Comparison of ENCODE assay signal across 8 cellular contexts in genomic region chrX:154457491-154458115, GRCh38. TPM values are rescaled to one million over a fixed set of nuclear protein-coding genes. Genes with fewer than 3 reads are reported as not detected.
DNase-seq lines count a peak whose midpoint lies in the region; ATAC-seq and TF ChIP-seq lines count a peak whose summit lies in the region.

No MANE protein-coding gene starts in this region.

- H3K27me3 Mint-ChIP-seq in activated naive CD8-positive, alpha-beta T cell treated with anti-CD3 and anti-CD28 coated beads for 36 hours, result no peaks in the 10 kb centered on the region

- DNase-seq in AG04449 (ENCODE audit: low read depth, low spot score) (no peak), iPS DF 6.9 (ENCODE audit: low read depth, low spot score) (no peak), spleen (peak; percentile 89), NCI-H2107 treated with DMSO at 0.1 percent for 48 hours (lab: John Stamatoyannopoulos, UW; ENCODE audit: unreplicated experiment) (no peak)
- peak; percentile 69 for DNase-seq in activated naive CD8-positive, alpha-beta T cell treated with anti-CD3 and anti-CD28 coated beads for 36 hours

- H3K4me1 ChIP-seq in OCI-LY1 (ENCODE audit: insufficient read depth, low read length, severe bottlenecking) (peaks cover 5% of the 10 kb centered on the region), iPS DF 6.9 (ENCODE audit: control insufficient read depth, insufficient read depth, low read length) (peaks cover 1% of the 10 kb centered on the region; the same call in 1 of the 2 replicates), spleen (peaks cover 0 to 27% (median 13%) of the 10 kb centered on the region in 6 donors)

- POLR2A ChIA-PET in AG04449 (lab: Yijun Ruan, JAX), result interaction anchor here (0.7 to 1.0 kb wide), 2 partner anchors 12 to 76 kb away, joined by 3 read pairs; no protein-coding TSS in a partner anchor

- no peak for TF ChIP-seq CTCF in AG04449 (IDR thresholded peaks at IDR 0.05; ENCODE audit: insufficient read depth, low read length, missing control alignments)
- no peak for TF ChIP-seq CTCF in OCI-LY1 (IDR thresholded peaks at IDR 0.05; ENCODE audit: low read length)
- TF ChIP-seq CTCF in spleen (IDR thresholded peaks at IDR 0.05 in 8 of 11, conservative IDR thresholded peaks at IDR 0.05 in 3 of 11), result no peak

- no peaks in the 10 kb centered on the region for H3K9me2 ChIP-seq in OCI-LY1 (ENCODE audit: low read depth, low read length)

- peaks cover 2% of the 10 kb centered on the region for H3K36me3 Mint-ChIP-seq in activated naive CD8-positive, alpha-beta T cell treated with anti-CD3 and anti-CD28 coated beads for 36 hours

- WGBS in iPS DF 6.9 (ENCODE audit: insufficient coverage, insufficient read length), result no CpG with 5 or more reads among the region's 65 CpGs
- 3 to 55% (median 12%) methylated on average over 25 to 65 of the region's 65 CpGs for WGBS in spleen, 5 donors

- no peaks in the 10 kb centered on the region for H3K9me3 Mint-ChIP-seq in activated naive CD8-positive, alpha-beta T cell treated with anti-CD3 and anti-CD28 coated beads for 36 hours

- peak overlapping the region; percentile 87 for H3K27ac Mint-ChIP-seq in activated naive CD8-positive, alpha-beta T cell treated with anti-CD3 and anti-CD28 coated beads for 36 hours

- intact Hi-C loops in spleen (cut with DNase I; ENCODE audit: low total_unique reads), result no loop called here

- TF ChIP-seq POLR2A in spleen (IDR thresholded peaks at IDR 0.05), result no peak

- H3K4me1 Mint-ChIP-seq in activated naive CD8-positive, alpha-beta T cell treated with anti-CD3 and anti-CD28 coated beads for 36 hours, result peaks cover 4% of the 10 kb centered on the region

- no peaks in the 10 kb centered on the region for H3K79me2 ChIP-seq in OCI-LY1 (ENCODE audit: insufficient read depth, low read length)

- H3F3A ChIP-seq in OCI-LY1 (ENCODE audit: insufficient read depth, low read length), result no peaks in the 10 kb centered on the region

- peak overlapping the region; percentile 52 for H3K4me3 ChIP-seq in AG04449 (ENCODE audit: low read depth, low read length)
- peak overlapping the region; percentile 65 for H3K4me3 ChIP-seq in OCI-LY1 (ENCODE audit: low read depth, low read length, poor library complexity, severe bottlenecking)
- peak overlapping the region; percentile 55; the same call in 1 of the 2 replicates for H3K4me3 ChIP-seq in iPS DF 6.9 (ENCODE audit: low read length)
- peak overlapping the region; percentile 16 to 80 (median 48) for H3K4me3 ChIP-seq in spleen

- H3K9me3 ChIP-seq in OCI-LY1 (ENCODE audit: low read length) (no peaks in the 10 kb centered on the region), iPS DF 6.9 (ENCODE audit: control insufficient read depth, insufficient read depth, low read length) (no peaks in the 10 kb centered on the region), spleen (no peaks in the 10 kb centered on the region)

- CTCF ChIA-PET in AG04449 (lab: Yijun Ruan, JAX), result no interaction called here

- no peak overlapping the region for H2AFZ ChIP-seq in OCI-LY1 (ENCODE audit: low read length)

- H4K20me1 ChIP-seq in OCI-LY1 (ENCODE audit: insufficient read depth, low read length), result no peaks in the 10 kb centered on the region

- peak overlapping the region; percentile 74 for H3K4me2 ChIP-seq in OCI-LY1 (ENCODE audit: low read length)

- peak; percentile 33 for ATAC-seq in GM18861 (IDR thresholded peaks at IDR 0.05; ENCODE audit: unreplicated experiment)
- peak; percentile 59 for ATAC-seq in HG03139 (IDR thresholded peaks at IDR 0.05; ENCODE audit: unreplicated experiment)

- H3K9ac ChIP-seq in OCI-LY1 (ENCODE audit: low read length), result peak overlapping the region; percentile 34; the same call in 1 of the 2 replicates

- H3K4me3 Mint-ChIP-seq in activated naive CD8-positive, alpha-beta T cell treated with anti-CD3 and anti-CD28 coated beads for 36 hours, result peak overlapping the region; percentile 87

- H3K27me3 ChIP-seq in OCI-LY1 (ENCODE audit: insufficient read depth, low read length) (no peaks in the 10 kb centered on the region), iPS DF 6.9 (ENCODE audit: control insufficient read depth, insufficient read depth, low read length) (no peaks in the 10 kb centered on the region), spleen (replicated peaks in 1 of 7) (peaks cover 0 to 5% (median 0%) of the 10 kb centered on the region in 7 donors)

- H3K27ac ChIP-seq in OCI-LY1 (ENCODE audit: low read depth, low read length, poor library complexity, severe bottlenecking) (no peak overlapping the region), iPS DF 6.9 (ENCODE audit: low read length) (no peak overlapping the region), spleen (peak overlapping the region in 7 of 8 donors; percentile 54 to 89 (median 72))

- H3K36me3 ChIP-seq in OCI-LY1 (ENCODE audit: insufficient read depth, low read length) (no peaks in the 10 kb centered on the region; the same call in 1 of the 2 replicates), iPS DF 6.9 (ENCODE audit: control insufficient read depth, insufficient read depth, low read length) (no peaks in the 10 kb centered on the region; the same call in 1 of the 2 replicates), spleen (peaks cover 0 to 29% (median 0%) of the 10 kb centered on the region in 6 donors)

RNA-seq across cellular contexts. Expression of gene PLXNA3, which starts 0.5 kb away (rescaled TPM):
- 10 to 100 TPM; 22.3 to 23.1 TPM for total RNA-seq in activated naive CD8-positive, alpha-beta T cell treated with anti-CD3 and anti-CD28 coated beads for 36 hours
- total RNA-seq in spleen, result 10 to 100 TPM in 6 of 7 donors, 1 to 10 TPM in 1; 9.1 to 46.8 (median 27.2) TPM
- 10 to 100 TPM in 1 of 3 donors, 1 to 10 TPM in 2; 2.5 to 11.6 (median 4.1) TPM for polyA plus RNA-seq in spleen

RNA-seq across cellular contexts. Expression of gene FAM50A, which starts 13.7 kb away (rescaled TPM):
- 10 to 100 TPM; 45.3 to 46.4 TPM for total RNA-seq in activated naive CD8-positive, alpha-beta T cell treated with anti-CD3 and anti-CD28 coated beads for 36 hours
- 10 to 100 TPM; 30.3 to 53.9 (median 45.5) TPM for total RNA-seq in spleen
- 100 to 1,000 TPM in 1 of 3 donors, 10 to 100 TPM in 2; 65.7 to 123 (median 99.4) TPM for polyA plus RNA-seq in spleen

RNA-seq across cellular contexts. Expression of gene GDI1, which starts 20.6 kb away (rescaled TPM):
- 10 to 100 TPM; 66.3 to 68.4 TPM for total RNA-seq in activated naive CD8-positive, alpha-beta T cell treated with anti-CD3 and anti-CD28 coated beads for 36 hours
- 100 to 1,000 TPM in 6 of 7 donors, 10 to 100 TPM in 1; 88.7 to 137 (median 111) TPM for total RNA-seq in spleen
- 100 to 1,000 TPM in 2 of 3 donors, 10 to 100 TPM in 1; 56.2 to 125 (median 107) TPM for polyA plus RNA-seq in spleen

RNA-seq across cellular contexts. Expression of gene LAGE3, which starts 21.5 kb away (rescaled TPM):
- 10 to 100 TPM; 65.1 to 72.4 TPM for total RNA-seq in activated naive CD8-positive, alpha-beta T cell treated with anti-CD3 and anti-CD28 coated beads for 36 hours
- total RNA-seq in spleen, result 10 to 100 TPM; 11.8 to 25.2 (median 16.7) TPM
- polyA plus RNA-seq in spleen, result 10 to 100 TPM; 15.0 to 27.7 (median 27.3) TPM

RNA-seq across cellular contexts. Expression of gene UBL4A, which starts 28.8 kb away (rescaled TPM):
- total RNA-seq in activated naive CD8-positive, alpha-beta T cell treated with anti-CD3 and anti-CD28 coated beads for 36 hours, result 10 to 100 TPM; 53.2 to 54.7 TPM
- total RNA-seq in spleen, result 10 to 100 TPM; 18.6 to 36.3 (median 23.1) TPM
- polyA plus RNA-seq in spleen, result 10 to 100 TPM; 13.4 to 27.1 (median 20.6) TPM

Comparison
In these comparisons a context has a peak if more than half of its experiments do, and no peak if none do; other contexts are left out.
1. DNase-seq: peak in activated naive CD8-positive, alpha-beta T cell treated with anti-CD3 and anti-CD28 coated beads for 36 hours (single experiment) and spleen (single experiment); none in AG04449 (single experiment), iPS DF 6.9 (single experiment) and NCI-H2107 treated with DMSO at 0.1 percent for 48 hours (single experiment).
2. H3K27ac ChIP-seq: peak in spleen (7 of 8); none in OCI-LY1 (single experiment) and iPS DF 6.9 (single experiment).
3. Peak in every context shown above with its lines, with median percentiles within 50 percentile points of each other: H3K4me3 ChIP-seq.